27 cellular contexts compared by ENCODE assay signal in the genomic region with DNA sequence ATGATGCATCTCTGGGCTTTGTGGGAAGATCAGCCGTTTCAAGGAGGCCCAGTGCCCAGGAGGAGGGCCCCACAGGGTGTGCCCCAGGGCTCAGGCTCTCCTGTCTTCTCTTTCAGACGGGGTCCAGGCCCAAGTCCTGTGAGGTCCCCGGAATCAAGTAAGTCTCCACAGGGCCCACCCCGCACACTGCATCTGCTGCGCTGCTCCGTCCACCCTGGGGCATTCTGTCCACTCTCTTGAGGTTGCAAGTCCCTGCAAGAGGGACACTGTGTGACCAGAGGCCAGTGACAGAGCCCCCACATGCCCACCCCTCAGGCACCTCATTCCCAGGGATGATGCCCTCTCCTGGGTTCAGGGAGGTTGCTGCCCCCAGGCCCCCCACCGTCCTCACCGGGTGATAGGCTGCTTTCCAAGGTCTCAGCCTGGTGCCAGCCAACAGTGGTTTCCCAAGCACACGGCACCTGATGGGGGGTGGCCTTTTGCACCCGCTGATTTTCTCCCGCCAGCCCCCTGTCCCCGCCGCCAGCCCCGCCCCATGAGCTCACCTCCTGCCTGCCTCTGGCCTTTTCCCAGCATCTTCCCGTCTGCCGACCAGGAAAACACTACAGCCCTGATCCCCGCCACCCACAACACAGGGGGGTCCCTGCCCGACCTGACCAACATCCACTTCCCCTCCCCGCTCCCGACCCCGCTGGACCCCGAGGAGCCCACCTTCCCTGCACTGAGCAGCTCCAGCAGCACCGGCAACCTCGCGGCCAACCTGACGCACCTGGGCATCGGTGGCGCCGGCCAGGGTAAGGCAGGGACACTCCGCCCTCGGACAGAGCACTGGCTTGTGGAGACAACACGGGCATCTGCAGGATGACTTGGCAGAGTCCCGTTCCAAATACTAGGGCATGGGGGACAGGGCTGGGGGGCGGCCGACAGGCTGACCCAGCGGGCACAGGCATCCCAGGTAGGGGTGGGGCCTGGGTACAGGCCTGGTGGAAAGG. TPM values are rescaled to one million over a fixed set of nuclear protein-coding genes. Genes with fewer than 3 reads are reported as not detected.
"Had no signal": no experiment of that assay in that cellular context is flagged by ENCODE, and none has a peak within 500 bp of the region (broad histone marks: within the 10 kb centered on the region; RNA-seq: fewer than 3 reads in every experiment).

No MANE protein-coding gene starts in this region.

- H3K4me1 ChIP-seq: neural progenitor cell had no signal

- H3K4me3 Mint-ChIP-seq: dendritic cell treated with granulocyte-macrophage colony-stimulating factor and Interleukin-4, amounts not matched to agents 40 ng/mL and 50 ng/mL, for 4 days; natural killer cell treated with Interleukin-12 subunit alpha and Interleukin-12 subunit beta and Interleukin-15 and Interleukin-18, amount 100 ng/mL, for 72 hours; neural progenitor cell had no signal

- H3K27ac ChIP-seq: esophagus squamous epithelium, gastroesophageal sphincter, neural progenitor cell, parathyroid adenoma, psoas muscle, sigmoid colon, skin epidermis, suprapubic skin, tibial artery, upper lobe of left lung, vagina had no signal

- H3K4me1 Mint-ChIP-seq: neural progenitor cell had no signal

- H3K9ac ChIP-seq: neural progenitor cell, parathyroid adenoma had no signal

- H2AFZ ChIP-seq: neural progenitor cell, parathyroid adenoma had no signal

- DNase-seq: esophagus squamous epithelium; foreskin fibroblast; glutamatergic neuron; islet precursor cell; left colon; left ventricle myocardium superior; mesenchymal stem cell; midbrain; occipital lobe; psoas muscle; retina; sigmoid colon; stimulated activated CD4-positive, alpha-beta T cell treated with anti-CD3 and anti-CD28 coated beads, Interleukin-2, amount 100 ng/mL, for 24 hours; stimulated activated CD4-positive, alpha-beta T cell treated with anti-CD3 and anti-CD28 coated beads, Interleukin-4, amount 100 ng/mL, for 4 hours; stimulated activated naive CD4-positive, alpha-beta T cell; tibial artery had no signal

- H3K27me3 ChIP-seq: gastroesophageal sphincter, neural progenitor cell, sigmoid colon, suprapubic skin, tibial artery, upper lobe of left lung, vagina had no signal

- H3K27ac Mint-ChIP-seq: dendritic cell treated with granulocyte-macrophage colony-stimulating factor and Interleukin-4, amounts not matched to agents 40 ng/mL and 50 ng/mL, for 4 days; natural killer cell treated with Interleukin-12 subunit alpha and Interleukin-12 subunit beta and Interleukin-15 and Interleukin-18, amount 100 ng/mL, for 72 hours; neural progenitor cell had no signal

- H3K4me3 ChIP-seq: gastroesophageal sphincter, lung, neural progenitor cell, psoas muscle, sigmoid colon, skin epidermis, suprapubic skin, tibial artery, upper lobe of left lung, vagina had no signal

- H3K36me3 ChIP-seq: neural progenitor cell, suprapubic skin, vagina had no signal

- H3K4me2 ChIP-seq: neural progenitor cell had no signal

- ATAC-seq: gastroesophageal sphincter, left colon, left ventricle myocardium superior, psoas muscle had no signal

- H3K36me3 Mint-ChIP-seq: natural killer cell treated with Interleukin-12 subunit alpha and Interleukin-12 subunit beta and Interleukin-15 and Interleukin-18, amount 100 ng/mL, for 72 hours; neural progenitor cell had no signal

- H3K27me3 Mint-ChIP-seq: dendritic cell treated with granulocyte-macrophage colony-stimulating factor and Interleukin-4, amounts not matched to agents 40 ng/mL and 50 ng/mL, for 4 days; natural killer cell treated with Interleukin-12 subunit alpha and Interleukin-12 subunit beta and Interleukin-15 and Interleukin-18, amount 100 ng/mL, for 72 hours had no signal

- H3K9me3 ChIP-seq: esophagus squamous epithelium, gastroesophageal sphincter, psoas muscle, sigmoid colon, suprapubic skin, tibial artery, upper lobe of left lung, vagina had no signal

RNA-seq across cellular contexts. Expression of gene COMP, which starts 31.4 kb away (rescaled TPM):
- total RNA-seq: epithelial cell of proximal tubule; left colon; left ventricle myocardium superior; natural killer cell treated with Interleukin-12 subunit alpha and Interleukin-12 subunit beta and Interleukin-15 and Interleukin-18, amount 100 ng/mL, for 72 hours; occipital lobe had no signal
